Comparison of ENCODE assay signal across 1 cellular context in genomic region chr3:186871403-186871924, GRCh38.
A peak's percentile ranks its signal among the peaks of the same experiment; 100 is the strongest.
TF ChIP-seq lines count a peak whose summit lies in the region.

No MANE protein-coding gene starts in this region.

TF ChIP-seq in K562, 482 proteins besides CTCF, POLR2A, EP300 and RAD21 (continued from another document and continues in another):
- TF ChIP-seq RREB1 (CRISPR knock-in tag; IDR thresholded peaks at IDR 0.05) = no peak
- peak; percentile 87 for TF ChIP-seq STAT5A (IDR thresholded peaks at IDR 0.05; ENCODE audit: borderline replicate concordance, low read length)
- no peak for TF ChIP-seq ATF6 (CRISPR knock-in tag; IDR thresholded peaks at IDR 0.05)
- peak; percentile 95 for TF ChIP-seq NCOA1 (IDR thresholded peaks at IDR 0.05; ENCODE audit: low read depth)
- TF ChIP-seq XRCC4 (IDR thresholded peaks at IDR 0.05; ENCODE audit: extremely low read depth, insufficient read depth, insufficient read length) = no peak
- no peak for TF ChIP-seq ZNF445 (CRISPR knock-in tag; IDR thresholded peaks at IDR 0.05; ENCODE audit: low read depth)
- no peak for TF ChIP-seq ZBTB2 (IDR thresholded peaks at IDR 0.05)
- TF ChIP-seq ZNF253 (CRISPR knock-in tag; conservative IDR thresholded peaks at IDR 0.05) = no peak
- TF ChIP-seq CBFB (CRISPR knock-in tag; IDR thresholded peaks at IDR 0.05) = no peak
- peak; percentile 21; the same call in 1 of the 2 replicates for TF ChIP-seq PHF21A (IDR thresholded peaks at IDR 0.05; ENCODE audit: borderline replicate concordance, low read depth)
- TF ChIP-seq ZNF311 (CRISPR knock-in tag; IDR thresholded peaks at IDR 0.05) = no peak
- TF ChIP-seq MCM5 (IDR thresholded peaks at IDR 0.05; ENCODE audit: low read depth) = no peak
- no peak for TF ChIP-seq TFAM (CRISPR knock-in tag; conservative IDR thresholded peaks at IDR 0.05)
- TF ChIP-seq ZBTB7A (IDR thresholded peaks at IDR 0.05; ENCODE audit: borderline replicate concordance, control insufficient read depth, low read depth, low read length) = no peak
- TF ChIP-seq TAF9B (IDR thresholded peaks at IDR 0.05; ENCODE audit: partially characterized antibody) = peak; percentile 21
- TF ChIP-seq KDM2B (CRISPR knock-in tag; IDR thresholded peaks at IDR 0.05) = no peak
- TF ChIP-seq RBM17 (IDR thresholded peaks at IDR 0.05; ENCODE audit: borderline replicate concordance, low read depth, low read length) = no peak
- no peak for TF ChIP-seq TCF7L2 (IDR thresholded peaks at IDR 0.05; ENCODE audit: low read depth, low read length)
- no peak for TF ChIP-seq ZNF174 (CRISPR knock-in tag; IDR thresholded peaks at IDR 0.05)
- TF ChIP-seq HIVEP1 (CRISPR knock-in tag; IDR thresholded peaks at IDR 0.05) = no peak
- no peak for TF ChIP-seq ZNF830 (CRISPR knock-in tag; IDR thresholded peaks at IDR 0.05)
- no peak for TF ChIP-seq CBX5 (IDR thresholded peaks at IDR 0.05; ENCODE audit: borderline replicate concordance, low read depth)
- TF ChIP-seq CC2D1A (IDR thresholded peaks at IDR 0.05) = peak; percentile 84
- no peak for TF ChIP-seq SP1 (CRISPR knock-in tag; IDR thresholded peaks at IDR 0.05)
- peak; percentile 72 for TF ChIP-seq TAL1 (IDR thresholded peaks at IDR 0.05)
- TF ChIP-seq KLF16 (IDR thresholded peaks at IDR 0.05) = peak; percentile 24; the same call in 1 of the 2 replicates
- no peak for TF ChIP-seq HDGF (IDR thresholded peaks at IDR 0.05)
- TF ChIP-seq NKRF (IDR thresholded peaks at IDR 0.05; ENCODE audit: borderline replicate concordance) = no peak
- no peak for TF ChIP-seq PATZ1 (CRISPR knock-in tag; IDR thresholded peaks at IDR 0.05; ENCODE audit: borderline replicate concordance)
- no peak for TF ChIP-seq CAMTA2 (CRISPR knock-in tag; conservative IDR thresholded peaks at IDR 0.05)
- no peak for TF ChIP-seq ARHGAP35 (IDR thresholded peaks at IDR 0.05; ENCODE audit: partially characterized antibody)
- peak; percentile 92 for TF ChIP-seq GABPA (tag; conservative IDR thresholded peaks at IDR 0.05; ENCODE audit: low read depth)
- TF ChIP-seq MAZ (CRISPR knock-in tag; conservative IDR thresholded peaks at IDR 0.05 in 1 of 2, IDR thresholded peaks at IDR 0.05 in 1 of 2) = peak in 1 of 2 experiments; percentile 34; a peak in 1 of 4 replicates
- no peak for TF ChIP-seq COPS2 (conservative IDR thresholded peaks at IDR 0.05)
- no peak for TF ChIP-seq TRIM25 (IDR thresholded peaks at IDR 0.05; ENCODE audit: borderline replicate concordance)
- TF ChIP-seq ETS1 (conservative IDR thresholded peaks at IDR 0.05; ENCODE audit: control insufficient read depth, low read depth, low read length) = no peak
- TF ChIP-seq PURB (CRISPR knock-in tag; IDR thresholded peaks at IDR 0.05; ENCODE audit: low read depth) = no peak
- no peak for TF ChIP-seq ZNF778 (CRISPR knock-in tag; IDR thresholded peaks at IDR 0.05)
- TF ChIP-seq PBX2 (CRISPR knock-in tag; IDR thresholded peaks at IDR 0.05; ENCODE audit: low read depth) = no peak
- 0 out of 2 replicates have a peak, but pooled peaks have one; percentile 35 for TF ChIP-seq PBX2 (tag; conservative IDR thresholded peaks at IDR 0.05; ENCODE audit: low read depth)
- TF ChIP-seq THRAP3 (IDR thresholded peaks at IDR 0.05; ENCODE audit: borderline replicate concordance) = no peak
- TF ChIP-seq ZNF146 (CRISPR knock-in tag; IDR thresholded peaks at IDR 0.05; ENCODE audit: unreplicated experiment) = no peak
- TF ChIP-seq EZH2 (IDR thresholded peaks at IDR 0.05; ENCODE audit: borderline replicate concordance, low read depth, low read length) = no peak
- TF ChIP-seq SP2 (IDR thresholded peaks at IDR 0.05; ENCODE audit: extremely low read depth, low read depth, low read length, poor library complexity, severe bottlenecking) = no peak
- TF ChIP-seq ZNF133 (CRISPR knock-in tag; IDR thresholded peaks at IDR 0.05) = no peak
- TF ChIP-seq EHMT2 (IDR thresholded peaks at IDR 0.05) = peak; percentile 61; the same call in 1 of the 2 replicates
- TF ChIP-seq IRF2 (CRISPR knock-in tag; IDR thresholded peaks at IDR 0.05) = no peak
- TF ChIP-seq HMG20A (CRISPR knock-in tag; conservative IDR thresholded peaks at IDR 0.05) = no peak
- TF ChIP-seq TBP (optimal IDR thresholded peaks at IDR 0.05; ENCODE audit: low read depth, low read length) = no peak
- peak; percentile 64; the same call in 1 of the 2 replicates for TF ChIP-seq HDAC2 (IDR thresholded peaks at IDR 0.05)
